ENCODE assay signal across 7 cellular contexts in genomic region chr7:130113426-130113805, GRCh38. TPM values are rescaled to one million over a fixed set of nuclear protein-coding genes. Genes with fewer than 3 reads are reported as not detected.
DNase-seq lines count a peak whose midpoint lies in the region; ATAC-seq, FAIRE-seq and TF ChIP-seq lines count a peak whose summit lies in the region.
"Not testable (repeated sequence)": the region's sequence is repeated elsewhere in the genome, so short reads cannot be mapped to it uniquely, and the experiment has no call there.

No MANE protein-coding gene starts in this region.

- not testable (repeated sequence) for H3K18ac ChIP-seq in trophoblast cell (ENCODE audit: low read length)

- 94% methylated on average over 5 of the region's 5 CpGs for WGBS in HepG2 (ENCODE audit: low lambda C conversion rate)
- WGBS in trophoblast cell (ENCODE audit: extremely low coverage, insufficient coverage, insufficient read length), result no CpG with 5 or more reads among the region's 5 CpGs

- not testable (repeated sequence) for H3K79me2 ChIP-seq in OCI-LY1 (ENCODE audit: insufficient read depth, low read length); HepG2 (ENCODE audit: insufficient read depth, low read length); trophoblast cell (ENCODE audit: control insufficient read depth, insufficient read depth, low read length, poor library complexity)

- peaks cover 32% of the 10 kb centered on the region for H3K4me1 Mint-ChIP-seq in Calu3 (ENCODE audit: low read depth, unreplicated experiment)
- peaks cover 35% of the 10 kb centered on the region for H3K4me1 Mint-ChIP-seq in activated B cell treated with CpG ODN at 0.5 μM for 24 hours

- not testable (repeated sequence) for H3K4me3 ChIP-seq in OCI-LY1 (ENCODE audit: low read depth, low read length, poor library complexity, severe bottlenecking); HepG2 (replicated peaks in 1 of 3; ENCODE audit: insufficient read depth in 1 of 3, low read depth in 2 of 3, low read length in 3 of 3); mucosa of rectum (ENCODE audit: low read length in 2 of 2); trophoblast cell (ENCODE audit: low read depth, low read length)
- peak overlapping the region in 1 of 2 donors; percentile 26 for H3K4me3 ChIP-seq in duodenal mucosa (ENCODE audit: low read depth in 1 of 2, low read length in 2 of 2)

- DNase-seq in Calu3; activated B cell treated with CpG ODN at 0.5 μM for 24 hours; HepG2 (ENCODE audit: low spot score): not testable (repeated sequence)
- peak; percentile 51 to 63 for DNase-seq in trophoblast cell

- H3K4me2 ChIP-seq in OCI-LY1 (ENCODE audit: low read length) (peak overlapping the region; percentile 5; the same call in 1 of the 2 replicates), HepG2 (ENCODE audit: low read depth, low read length) (peak overlapping the region; percentile 51)
- H3K4me2 ChIP-seq in trophoblast cell (ENCODE audit: low read length), result not testable (repeated sequence)

- not testable (repeated sequence) for H4K20me1 ChIP-seq in OCI-LY1 (ENCODE audit: insufficient read depth, low read length); HepG2 (ENCODE audit: insufficient read depth, low read length)

- not testable (repeated sequence) for H4K8ac ChIP-seq in trophoblast cell (ENCODE audit: low read depth, low read length)

- TF ChIP-seq POLR2A in HepG2 (IDR thresholded peaks at IDR 0.05; ENCODE audit: insufficient read depth in 1 of 2, low read depth in 2 of 2, low read length in 2 of 2), result not testable (repeated sequence)

- H3K27me3 Mint-ChIP-seq in Calu3 (ENCODE audit: unreplicated experiment); activated B cell treated with CpG ODN at 0.5 μM for 24 hours: not testable (repeated sequence)

- H3K4me3 Mint-ChIP-seq in Calu3 (ENCODE audit: low read depth, unreplicated experiment), result peak overlapping the region; percentile 38
- not testable (repeated sequence) for H3K4me3 Mint-ChIP-seq in activated B cell treated with CpG ODN at 0.5 μM for 24 hours

- ATAC-seq in activated B cell treated with CpG ODN at 0.5 μM for 24 hours (ENCODE audit: low read depth), result not testable (repeated sequence)
- peak; percentile 32; the same call in 2 of the 3 replicates for ATAC-seq in HepG2

- H3K9me2 ChIP-seq in OCI-LY1 (ENCODE audit: low read depth, low read length), result not testable (repeated sequence)

- H2BK5ac ChIP-seq in trophoblast cell (ENCODE audit: low read depth, low read length, poor library complexity), result not testable (repeated sequence)

- H3K27ac Mint-ChIP-seq in Calu3 (ENCODE audit: unreplicated experiment), result not testable (repeated sequence)
- peak overlapping the region; percentile 41 for H3K27ac Mint-ChIP-seq in activated B cell treated with CpG ODN at 0.5 μM for 24 hours

- H3K23ac ChIP-seq in trophoblast cell (ENCODE audit: low read length), result not testable (repeated sequence)

- H2AK5ac ChIP-seq in trophoblast cell (ENCODE audit: low read length), result not testable (repeated sequence)

- not testable (repeated sequence) for H3K9me3 Mint-ChIP-seq in Calu3 (ENCODE audit: low read depth, unreplicated experiment); activated B cell treated with CpG ODN at 0.5 μM for 24 hours

- H3K36me3 ChIP-seq in OCI-LY1 (ENCODE audit: insufficient read depth, low read length); duodenal mucosa (ENCODE audit: control insufficient read depth in 1 of 2, insufficient read depth in 2 of 2, low read length in 2 of 2); HepG2 (replicated peaks in 1 of 2; ENCODE audit: control insufficient read depth in 1 of 2, insufficient read depth in 2 of 2, low read length in 2 of 2); mucosa of rectum (ENCODE audit: control insufficient read depth in 2 of 2, insufficient read depth in 2 of 2, low read length in 2 of 2); trophoblast cell (ENCODE audit: control insufficient read depth in 1 of 2, insufficient read depth in 2 of 2, low read length in 2 of 2): not testable (repeated sequence)

- H2AFZ ChIP-seq in OCI-LY1 (ENCODE audit: low read length); HepG2 (ENCODE audit: low read length); trophoblast cell (ENCODE audit: insufficient read depth, low read length, poor library complexity): not testable (repeated sequence)

- H4K91ac ChIP-seq in trophoblast cell (ENCODE audit: low read depth, low read length), result not testable (repeated sequence)

- H3K36me3 Mint-ChIP-seq in Calu3 (ENCODE audit: insufficient read depth, unreplicated experiment); activated B cell treated with CpG ODN at 0.5 μM for 24 hours (ENCODE audit: low read depth): not testable (repeated sequence)

- not testable (repeated sequence) for H3K14ac ChIP-seq in trophoblast cell (ENCODE audit: low read length)

- POLR2A ChIA-PET in activated B cell treated with CpG ODN at 0.5 μM for 24 hours (lab: Charles Lee), result interaction anchor here (0.8 to 1.0 kb wide), 2 partner anchors 26 to 31 kb away, joined by 3 to 4 read pairs; no protein-coding TSS in a partner anchor
- POLR2A ChIA-PET in HepG2 (lab: Yijun Ruan, JAX), result not testable (repeated sequence)

- H3K27me3 ChIP-seq in OCI-LY1 (ENCODE audit: insufficient read depth, low read length); duodenal mucosa (ENCODE audit: control insufficient read depth in 1 of 2, insufficient read depth in 2 of 2, low read length in 2 of 2); HepG2 (ENCODE audit: control insufficient read depth in 1 of 2, insufficient read depth in 2 of 2, low read length in 2 of 2); mucosa of rectum (ENCODE audit: control insufficient read depth in 2 of 2, insufficient read depth in 2 of 2, low read length in 2 of 2); trophoblast cell (ENCODE audit: insufficient read depth, low read length): not testable (repeated sequence)

- not testable (repeated sequence) for H2BK120ac ChIP-seq in trophoblast cell (ENCODE audit: insufficient read depth, low read length, poor library complexity)

- not testable (repeated sequence) for H3K79me1 ChIP-seq in trophoblast cell (ENCODE audit: low read length)

- H3K9ac ChIP-seq in OCI-LY1 (ENCODE audit: low read length); duodenal mucosa (ENCODE audit: low read depth in 1 of 2, low read length in 2 of 2); HepG2 (ENCODE audit: insufficient read depth, low read depth, low read length); mucosa of rectum (ENCODE audit: low read depth in 1 of 2, low read length in 2 of 2); trophoblast cell (ENCODE audit: low read length): not testable (repeated sequence)

- not testable (repeated sequence) for FAIRE-seq in HepG2 (lab: Jason Lieb, UNC)

- intact Hi-C loops in Calu3 (cut with micrococcal nuclease; ENCODE audit: unreplicated experiment), result loop anchor here (5.0 kb wide), 1 partner anchor 41 kb away; the partner anchor contains the start of gene KLHDC10
- intact Hi-C loops in activated B cell treated with CpG ODN at 0.5 μM for 24 hours (cut with micrococcal nuclease); HepG2 (cut with micrococcal nuclease; ENCODE audit: unreplicated experiment): not testable (repeated sequence)

- H3K27ac ChIP-seq in OCI-LY1 (ENCODE audit: low read depth, low read length, poor library complexity, severe bottlenecking); HepG2 (ENCODE audit: extremely low read length, insufficient read depth, low read length); trophoblast cell (ENCODE audit: low read depth, low read length): not testable (repeated sequence)
- H3K27ac ChIP-seq in duodenal mucosa (ENCODE audit: low read depth, low read length) (peak overlapping the region; percentile 36), mucosa of rectum (ENCODE audit: low read depth in 2 of 2, low read length in 2 of 2) (peak overlapping the region; percentile 48 to 61)

- CTCF ChIA-PET in Calu3 (lab: Charles Lee); activated B cell treated with CpG ODN at 0.5 μM for 24 hours (lab: Charles Lee); HepG2 (lab: Yijun Ruan, JAX; ENCODE audit: low intra/inter-chr PET ratio, low total read pairs): not testable (repeated sequence)

- H3K4me1 ChIP-seq in OCI-LY1 (ENCODE audit: insufficient read depth, low read length, severe bottlenecking) (peaks cover 24% of the 10 kb centered on the region), duodenal mucosa (ENCODE audit: control insufficient read depth in 1 of 2, insufficient read depth in 2 of 2, low read length in 2 of 2) (peaks cover 23 to 30% of the 10 kb centered on the region in 2 donors), HepG2 (ENCODE audit: insufficient read depth, low read length) (peaks cover 20% of the 10 kb centered on the region), mucosa of rectum (ENCODE audit: control insufficient read depth in 2 of 2, insufficient read depth in 2 of 2, low read length in 2 of 2) (peaks cover 9 to 18% of the 10 kb centered on the region in 2 donors)
- not testable (repeated sequence) for H3K4me1 ChIP-seq in trophoblast cell (ENCODE audit: control insufficient read depth in 1 of 2, insufficient read depth in 2 of 2, low read length in 2 of 2)

- H2BK12ac ChIP-seq in trophoblast cell (ENCODE audit: low read length), result not testable (repeated sequence)

- H3K4ac ChIP-seq in trophoblast cell (ENCODE audit: low read depth, low read length), result not testable (repeated sequence)

- TF ChIP-seq RAD21 in HepG2 (CRISPR knock-in tag; IDR thresholded peaks at IDR 0.05), result not testable (repeated sequence)

- TF ChIP-seq CTCF in Calu3 (IDR thresholded peaks at IDR 0.05; ENCODE audit: unreplicated experiment); OCI-LY1 (IDR thresholded peaks at IDR 0.05; ENCODE audit: low read length); activated B cell treated with CpG ODN at 0.5 μM for 24 hours (IDR thresholded peaks at IDR 0.05); HepG2 (CRISPR knock-in tag; IDR thresholded peaks at IDR 0.05): not testable (repeated sequence)

- TF ChIP-seq EP300 in HepG2 (IDR thresholded peaks at IDR 0.05; ENCODE audit: low read depth in 2 of 2, low read length in 2 of 2); HepG2 (CRISPR knock-in tag; IDR thresholded peaks at IDR 0.05; ENCODE audit: borderline replicate concordance): not testable (repeated sequence)

- not testable (repeated sequence) for H3F3A ChIP-seq in OCI-LY1 (ENCODE audit: insufficient read depth, low read length)

- not testable (repeated sequence) for BruUV-seq in Calu3 (replicated peaks; lab: Mats Ljungman, UMichigan); HepG2 (replicated peaks; lab: Mats Ljungman, UMichigan)

- in situ Hi-C loops in HepG2 (cut with HindIII; ENCODE audit: extremely low pct_ligation_motif_present, low pct_unique_long_range_greater_than_20kb), result not testable (repeated sequence)

- H3K9me3 ChIP-seq in OCI-LY1 (ENCODE audit: low read length); duodenal mucosa (ENCODE audit: control insufficient read depth in 1 of 2, low read length in 2 of 2); HepG2 (ENCODE audit: low read length); mucosa of rectum (ENCODE audit: control insufficient read depth in 2 of 2, low read length in 2 of 2); trophoblast cell (ENCODE audit: insufficient read depth, low read depth, low read length): not testable (repeated sequence)

- H4K12ac ChIP-seq in trophoblast cell (ENCODE audit: low read depth, low read length), result not testable (repeated sequence)

RNA-seq across cellular contexts. Expression of gene KLHDC10, which starts 43.1 kb away (rescaled TPM):
- total RNA-seq in Calu3 (2022) (28.5 and 35.3 TPM in 2 replicates), activated B cell treated with CpG ODN at 0.5 μM for 24 hours (17.2 and 21.0 TPM in 2 replicates), HepG2 (2016; rRNA removed; fragmentation: Illumina TruSeq; extraction: Trizol) (21.6 and 33.4 TPM in 2 replicates)
- total RNA-seq in HepG2 (2016; cell fraction: cytosol; rRNA removed; fragmentation: Illumina TruSeq; extraction: Trizol; ENCODE audit: low read depth), result 16.9 and 25.1 TPM in 2 replicates
- total RNA-seq in HepG2 (2016; cell fraction: insoluble cytoplasmic fraction; rRNA removed; fragmentation: Illumina TruSeq; extraction: Trizol), result 19.5 and 30.3 TPM in 2 replicates
- 13.0 and 15.5 TPM in 2 replicates for total RNA-seq in HepG2 (2016; cell fraction: membrane; rRNA removed; fragmentation: Illumina TruSeq; extraction: Trizol)
- total RNA-seq in HepG2 (2016; cell fraction: nucleus; rRNA removed; fragmentation: Illumina TruSeq; extraction: Trizol), result 14.0 and 16.8 TPM in 2 replicates
- 11.4 and 11.9 TPM in 2 replicates for polyA plus RNA-seq in HepG2 (2011; rRNA removed)
- 7.1 and 10.1 TPM in 2 replicates for polyA plus RNA-seq in HepG2 (2011; cell fraction: cytosol; rRNA removed)
- 8.3 and 10.0 TPM in 2 replicates for polyA plus RNA-seq in HepG2 (2011; cell fraction: nucleus; rRNA removed)
- polyA plus RNA-seq in HepG2 (2012), result 11.3 and 12.7 TPM in 2 replicates
- polyA plus RNA-seq in HepG2 (2016; cell fraction: cytosol; fragmentation: Illumina TruSeq; extraction: Trizol; ENCODE audit: low read depth), result 1.8 and 2.1 TPM in 2 replicates
- 18.3 and 18.7 TPM in 2 replicates for polyA plus RNA-seq in HepG2 (2016; cell fraction: insoluble cytoplasmic fraction; fragmentation: Illumina TruSeq; extraction: Trizol; ENCODE audit: low read depth)
- 2.8 and 3.6 TPM in 2 replicates for polyA plus RNA-seq in HepG2 (2016; cell fraction: membrane; fragmentation: Illumina TruSeq; extraction: Trizol; ENCODE audit: low read depth)
- 17.6 and 19.4 TPM in 2 replicates for polyA plus RNA-seq in HepG2 (2016; cell fraction: nucleus; fragmentation: Illumina TruSeq; extraction: Trizol; ENCODE audit: insufficient read depth, low read depth)
- 16.6 and 24.5 TPM in 2 replicates for polyA minus RNA-seq in HepG2 (2011; rRNA and poly(A)+ RNA removed; ENCODE audit: low replicate concordance)
- 18.1 and 20.4 TPM in 2 replicates for polyA minus RNA-seq in HepG2 (2011; cell fraction: cytosol; rRNA and poly(A)+ RNA removed)
- 11.3 TPM in 2 replicates for polyA minus RNA-seq in HepG2 (2011; cell fraction: nucleus; rRNA and poly(A)+ RNA removed)
- 13.4 and 14.8 TPM in 2 replicates for polyA plus RNA-seq in trophoblast cell (2013)
